In the genomic region with DNA sequence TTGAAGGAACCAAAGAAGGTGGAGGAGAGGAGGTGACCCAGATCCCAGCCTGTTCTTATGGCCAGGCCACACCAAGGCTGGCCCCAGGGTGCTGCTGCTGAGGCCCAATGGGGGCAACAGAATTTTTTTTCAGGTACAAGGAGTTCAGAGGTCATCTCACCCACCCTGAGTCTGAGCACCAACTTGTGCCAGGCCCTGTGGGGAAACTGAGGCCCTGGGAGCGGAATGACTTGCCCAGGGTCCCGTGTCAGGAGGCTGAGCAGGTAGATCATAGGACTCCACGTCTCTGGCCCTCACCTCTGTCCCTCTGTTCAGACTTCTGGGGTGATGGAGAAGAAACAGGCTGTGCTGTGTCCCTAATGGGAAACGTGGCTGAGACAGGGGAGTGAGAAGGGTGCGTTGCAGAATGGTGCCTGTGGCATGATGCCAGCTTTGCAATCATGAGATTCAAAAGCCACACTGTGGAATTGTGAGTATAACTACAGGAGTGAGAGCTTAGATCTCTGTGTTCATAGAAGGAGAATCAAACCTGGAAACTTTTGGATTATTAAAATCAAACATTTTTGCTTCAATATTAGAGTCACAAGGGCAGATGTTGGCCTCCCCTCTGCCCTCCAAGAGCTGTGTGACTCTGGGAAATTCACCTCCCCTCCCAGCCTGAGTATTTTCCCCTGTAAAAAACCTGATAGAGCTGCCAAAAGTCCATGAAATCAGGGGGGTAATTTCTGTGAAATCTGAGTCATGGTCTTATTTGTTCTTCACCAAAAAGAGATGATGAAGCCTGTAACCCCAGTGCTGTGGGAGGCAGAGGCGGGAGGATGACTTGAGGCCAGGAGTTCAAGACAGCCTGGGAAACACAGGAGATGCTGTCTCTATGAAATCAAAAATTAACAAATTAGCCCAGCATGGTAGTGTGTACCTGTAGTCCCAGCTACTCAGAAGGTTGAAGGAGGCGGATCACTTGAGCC, we compare ENCODE assay signal across 8 cellular contexts. TPM values are rescaled to one million over a fixed set of nuclear protein-coding genes. Genes with fewer than 3 reads are reported as not detected.
DNase-seq lines count a peak whose midpoint lies in the region; ATAC-seq and TF ChIP-seq lines count a peak whose summit lies in the region.

No MANE protein-coding gene starts in this region.

- H3K9ac ChIP-seq in OCI-LY3 (ENCODE audit: low read length) = peak overlapping the region; percentile 87

- H3K36me3 Mint-ChIP-seq in CD14-positive monocyte (peaks cover 27 to 28% of the 10 kb centered on the region in 2 donors), osteocyte (ENCODE audit: unreplicated experiment) (no peaks in the 10 kb centered on the region)

- peaks cover 51% of the 10 kb centered on the region for H3K36me3 ChIP-seq in OCI-LY3 (replicated peaks; ENCODE audit: low read depth, low read length)

- no peak for ATAC-seq in GM18498 (IDR thresholded peaks at IDR 0.05; ENCODE audit: unreplicated experiment)

- H3K27ac ChIP-seq in OCI-LY3 (ENCODE audit: low read length) = peak overlapping the region; percentile 94
- peak overlapping the region in 50 of 59 donors; percentile 2 to 84 (median 59) for H3K27ac ChIP-seq in dorsolateral prefrontal cortex

- H3K4me1 Mint-ChIP-seq in CD14-positive monocyte = peaks cover 39% of the 10 kb centered on the region
- H3K4me1 Mint-ChIP-seq in osteocyte (ENCODE audit: unreplicated experiment) = peaks cover 30% of the 10 kb centered on the region

- peaks cover 91% of the 10 kb centered on the region for H3K4me1 ChIP-seq in OCI-LY3 (ENCODE audit: low read length)

- peaks cover 12% of the 10 kb centered on the region for H4K20me1 ChIP-seq in OCI-LY3 (ENCODE audit: insufficient read depth, low read length)

- peaks cover 0 to 3% (median 0%) of the 10 kb centered on the region in 3 donors for H3K27me3 Mint-ChIP-seq in CD14-positive monocyte (ENCODE audit: low read depth in 3 of 3)
- H3K27me3 Mint-ChIP-seq in osteocyte (ENCODE audit: unreplicated experiment) = no peaks in the 10 kb centered on the region

- peaks cover 6% of the 10 kb centered on the region; the same call in 1 of the 2 replicates for H3K9me3 ChIP-seq in OCI-LY3 (ENCODE audit: insufficient read depth, low read length)

- TF ChIP-seq CTCF in CD14-positive monocyte (IDR thresholded peaks at IDR 0.05) = no peak
- TF ChIP-seq CTCF in OCI-LY3 (IDR thresholded peaks at IDR 0.05; ENCODE audit: low read depth, low read length) = no peak
- no peak for TF ChIP-seq CTCF in dorsolateral prefrontal cortex (IDR thresholded peaks at IDR 0.05 in 54 of 56, conservative IDR thresholded peaks at IDR 0.05 in 2 of 56; ENCODE audit: low read depth in 1 of 56, partially characterized antibody in 56 of 56)
- TF ChIP-seq CTCF in osteocyte (IDR thresholded peaks at IDR 0.05) = no peak
- no peak for TF ChIP-seq CTCF in GM10266 (IDR thresholded peaks at IDR 0.05; ENCODE audit: control insufficient read depth, insufficient read depth, low read depth, missing control alignments)

- H3K27me3 ChIP-seq in OCI-LY3 (ENCODE audit: low read depth, low read length) (no peaks in the 10 kb centered on the region), dorsolateral prefrontal cortex (no peaks in the 10 kb centered on the region)

- H3K4me3 ChIP-seq in OCI-LY3 (ENCODE audit: low read length) (peak overlapping the region; percentile 77), dorsolateral prefrontal cortex (peak overlapping the region in 51 of 59 donors; percentile 2 to 60 (median 38))

- H3K4me3 Mint-ChIP-seq in CD14-positive monocyte = peak overlapping the region; percentile 91 to 96
- peak overlapping the region; percentile 61 for H3K4me3 Mint-ChIP-seq in osteocyte (ENCODE audit: unreplicated experiment)

- H2AFZ ChIP-seq in OCI-LY3 (ENCODE audit: low read depth, low read length) = no peak overlapping the region

- peaks cover 72% of the 10 kb centered on the region for H3K79me2 ChIP-seq in OCI-LY3 (ENCODE audit: low read length)

- peak overlapping the region; percentile 97 for H3K4me2 ChIP-seq in OCI-LY3 (ENCODE audit: low read length)

- peak overlapping the region; percentile 86 to 94 (median 91) for H3K27ac Mint-ChIP-seq in CD14-positive monocyte
- H3K27ac Mint-ChIP-seq in osteocyte (ENCODE audit: unreplicated experiment) = peak overlapping the region; percentile 72

- intact Hi-C loops in CD14-positive monocyte (cut with micrococcal nuclease) (no loop called here), dorsolateral prefrontal cortex (cut with DNase I) (no loop called here)

- H3K9me3 Mint-ChIP-seq in CD14-positive monocyte (peaks cover 0 to 4% (median 0%) of the 10 kb centered on the region in 7 donors), osteocyte (ENCODE audit: unreplicated experiment) (no peaks in the 10 kb centered on the region)

- DNase-seq in CD14-positive monocyte (ENCODE audit: low spot score) = no peak
- no peak for DNase-seq in dorsolateral prefrontal cortex
- no peak for DNase-seq in osteocyte (ENCODE audit: extremely low spot score, unreplicated experiment)
- DNase-seq in NCI-H1436 (lab: John Stamatoyannopoulos, UW) = no peak
- no peak for DNase-seq in GM10266 (ENCODE audit: extremely low spot score)
- DNase-seq in T-helper 9 cell = no peak

RNA-seq across cellular contexts. Expression of gene APOL1, which starts 0.9 kb away (rescaled TPM):
- 1 to 10 TPM; 3.4 to 6.1 TPM for polyA plus RNA-seq in CD14-positive monocyte
- total RNA-seq in dorsolateral prefrontal cortex (10 to 100 TPM in 24 of 120 experiments, 1 to 10 TPM in 96; 2.7 to 21.4 (median 7.3) TPM), osteocyte (16.2 and 19.5 TPM in 2 replicates)

RNA-seq across cellular contexts. Expression of gene APOL2, which starts 14.5 kb away (rescaled TPM):
- polyA plus RNA-seq in CD14-positive monocyte = 10 to 100 TPM; 12.6 to 13.2 TPM
- total RNA-seq in dorsolateral prefrontal cortex (100 to 1,000 TPM in 62 of 120 experiments, 10 to 100 TPM in 58; 41.2 to 167 (median 101) TPM), osteocyte (53.5 and 59.9 TPM in 2 replicates)

RNA-seq across cellular contexts. Expression of gene APOL4, which starts 52.2 kb away (rescaled TPM):
- polyA plus RNA-seq in CD14-positive monocyte = 1 to 10 TPM in 1 of 2 donors, under 1 TPM in 1; 0.71 to 1.4 TPM
- total RNA-seq in dorsolateral prefrontal cortex = 10 to 100 TPM in 7 of 120 experiments, 1 to 10 TPM in 68, under 1 TPM in 42, not detected in 3; 0.15 to 24.1 (median 1.5) TPM
- total RNA-seq in osteocyte = 0.13 TPM in 1 of 2 replicates, not detected in the other
